14 cellular contexts compared by ENCODE assay signal in genomic region chr1:3885611-3886010, GRCh38. TPM values are rescaled to one million over a fixed set of nuclear protein-coding genes. Genes with fewer than 3 reads are reported as not detected.
DNase-seq lines count a peak whose midpoint lies in the region; ATAC-seq and TF ChIP-seq lines count a peak whose summit lies in the region.
"Had no signal": no experiment of that assay in that cellular context is flagged by ENCODE, and none has a peak within 500 bp of the region (broad histone marks: within the 10 kb centered on the region; RNA-seq: fewer than 3 reads in every experiment).

No MANE protein-coding gene starts in this region.

- no peak overlapping the region for H3K4me3 Mint-ChIP-seq in glutamatergic neuron (ENCODE audit: unreplicated experiment)
- no peak overlapping the region for H3K4me3 Mint-ChIP-seq in nephron progenitor cell
- H3K4me3 Mint-ChIP-seq: CD4-positive, CD25-positive, alpha-beta regulatory T cell; H9 had no signal

- no TSS peak for BruUV-seq in PC-3 (replicated peaks; lab: Mats Ljungman, UMichigan)

- no peaks in the 10 kb centered on the region for H3K9me3 ChIP-seq in aorta (ENCODE audit: control insufficient read depth, low read length)
- no peaks in the 10 kb centered on the region for H3K9me3 ChIP-seq in PC-3 (ENCODE audit: low read length)
- H3K9me3 ChIP-seq: BE2C, Caco-2 had no signal

- no peaks in the 10 kb centered on the region for H3K79me2 ChIP-seq in PC-3 (ENCODE audit: low read length)

- H3K4me1 ChIP-seq in aorta (ENCODE audit: control insufficient read depth in 1 of 2, insufficient read depth in 2 of 2, low read length in 2 of 2), result no peaks in the 10 kb centered on the region
- no peaks in the 10 kb centered on the region for H3K4me1 ChIP-seq in PC-3 (ENCODE audit: insufficient read depth, low read length)
- H3K4me1 ChIP-seq: BE2C, Caco-2 had no signal

- H3K4me1 Mint-ChIP-seq in glutamatergic neuron (ENCODE audit: low read depth, unreplicated experiment), result peaks cover 3% of the 10 kb centered on the region
- H3K4me1 Mint-ChIP-seq in nephron progenitor cell, result no peaks in the 10 kb centered on the region
- H3K4me1 Mint-ChIP-seq: H9 had no signal

- H3K36me3 ChIP-seq in aorta (ENCODE audit: control insufficient read depth in 1 of 2, insufficient read depth in 2 of 2, low read length in 1 of 2), result peaks cover 4 to 8% of the 10 kb centered on the region in 2 donors
- peaks cover 37% of the 10 kb centered on the region for H3K36me3 ChIP-seq in PC-3 (ENCODE audit: low read depth, low read length)
- H3K36me3 ChIP-seq: BE2C had no signal

- no peaks in the 10 kb centered on the region for H3K27me3 ChIP-seq in aorta (ENCODE audit: control insufficient read depth in 1 of 2, insufficient read depth in 2 of 2, low read length in 1 of 2)
- no peaks in the 10 kb centered on the region for H3K27me3 ChIP-seq in PC-3 (ENCODE audit: low read length)
- H3K27me3 ChIP-seq: BE2C had no signal

- peaks cover 4% of the 10 kb centered on the region for H3K36me3 Mint-ChIP-seq in glutamatergic neuron (ENCODE audit: unreplicated experiment)
- peaks cover 47% of the 10 kb centered on the region for H3K36me3 Mint-ChIP-seq in nephron progenitor cell (ENCODE audit: low read depth)

- no peak overlapping the region for H2AFZ ChIP-seq in PC-3 (ENCODE audit: low read length)

- TF ChIP-seq CTCF in RWPE1 (conservative IDR thresholded peaks at IDR 0.05; ENCODE audit: low read depth), result no peak
- no peak for TF ChIP-seq CTCF in glutamatergic neuron (IDR thresholded peaks at IDR 0.05; ENCODE audit: partially characterized antibody, unreplicated experiment)
- no peak for TF ChIP-seq CTCF in nephron progenitor cell (IDR thresholded peaks at IDR 0.05)
- no peak for TF ChIP-seq CTCF in PC-3 (conservative IDR thresholded peaks at IDR 0.05; ENCODE audit: low read depth, low read length)

- POLR2A ChIA-PET in RWPE1 (lab: Yijun Ruan, JAX; ENCODE audit: low non-redundant PET), result no interaction called here
- POLR2A ChIA-PET in PC-3 (lab: Charles Lee; ENCODE audit: unreplicated experiment), result no interaction called here

- WGBS in aorta, 2 donors, result 82 to 86% methylated on average over 7 of the region's 7 CpGs

- H3K9me3 Mint-ChIP-seq in glutamatergic neuron (ENCODE audit: unreplicated experiment) (no peaks in the 10 kb centered on the region), nephron progenitor cell (no peaks in the 10 kb centered on the region)
- H3K9me3 Mint-ChIP-seq: H9 had no signal

- DNase-seq in RWPE1 (ENCODE audit: low spot score) (no peak), glutamatergic neuron (no peak), nephron progenitor cell (no peak), aorta (peak; percentile 6 to 37), SIG-M5 (lab: John Stamatoyannopoulos, UW) (no peak), PC-3 (no peak), cortex of kidney (lab: John Stamatoyannopoulos, UW) (no peak)
- DNase-seq: ACHN; BE2C; C1 segment of cervical spinal cord; Caco-2; CD4-positive, CD25-positive, alpha-beta regulatory T cell; H9; IMR-90 had no signal

- H3K27ac Mint-ChIP-seq in glutamatergic neuron (ENCODE audit: unreplicated experiment) (peak overlapping the region; percentile 33), nephron progenitor cell (peak overlapping the region; percentile 36)
- H3K27ac Mint-ChIP-seq: CD4-positive, CD25-positive, alpha-beta regulatory T cell had no signal

- H3K27me3 Mint-ChIP-seq in glutamatergic neuron (ENCODE audit: unreplicated experiment), result peaks cover 4% of the 10 kb centered on the region
- no peaks in the 10 kb centered on the region for H3K27me3 Mint-ChIP-seq in nephron progenitor cell (ENCODE audit: low read depth, poor library complexity)
- H3K27me3 Mint-ChIP-seq: CD4-positive, CD25-positive, alpha-beta regulatory T cell had no signal

- H3K4me3 ChIP-seq in aorta (ENCODE audit: low read length in 2 of 2), result no peak overlapping the region
- H3K4me3 ChIP-seq in PC-3 (ENCODE audit: low read length), result no peak overlapping the region

- no peak overlapping the region for H3K4me2 ChIP-seq in PC-3 (ENCODE audit: low read length)

- CTCF ChIA-PET in RWPE1 (lab: Yijun Ruan, JAX) (no interaction called here), PC-3 (lab: Charles Lee) (no interaction called here)

- intact Hi-C loops in aorta (cut with DNase I), result no loop called here
- intact Hi-C loops in PC-3 (cut with micrococcal nuclease), result no loop called here

- H3K9me2 ChIP-seq in PC-3 (replicated peaks; ENCODE audit: low read length), result no peaks in the 10 kb centered on the region

- H3F3A ChIP-seq in PC-3 (ENCODE audit: low read length, unreplicated experiment), result no peaks in the 10 kb centered on the region

- H3K9ac ChIP-seq in PC-3 (ENCODE audit: low read length), result no peak overlapping the region

- H4K20me1 ChIP-seq in PC-3 (ENCODE audit: low read length), result no peaks in the 10 kb centered on the region

- ATAC-seq in aorta (ENCODE audit: low FRiP score), result no peak
- ATAC-seq in PC-3, result no peak; the same call in 1 of the 2 replicates

- peak overlapping the region; percentile 35 for H3K27ac ChIP-seq in RWPE1
- no peak overlapping the region for H3K27ac ChIP-seq in aorta (ENCODE audit: low read depth in 1 of 2, low read length in 2 of 2)
- H3K27ac ChIP-seq in PC-3 (ENCODE audit: low read length), result no peak overlapping the region

RNA-seq across cellular contexts. Expression of gene C1orf174, which starts 14.5 kb away (rescaled TPM):
- 16.9 TPM for total RNA-seq in glutamatergic neuron (ENCODE audit: unreplicated experiment)
- 10 to 100 TPM; 16.7 to 19.8 TPM for total RNA-seq in aorta
- polyA plus RNA-seq in aorta, result 10 to 100 TPM; 12.6 to 15.6 TPM
- total RNA-seq in PC-3 (2014; rRNA removed), result 64.2 and 70.9 TPM in 2 replicates

RNA-seq across cellular contexts. Expression of gene DFFB, which starts 28.3 kb away (rescaled TPM):
- total RNA-seq in glutamatergic neuron (ENCODE audit: unreplicated experiment), result 16.4 TPM
- total RNA-seq in aorta, result 10 to 100 TPM in 1 of 2 donors, 1 to 10 TPM in 1; 5.7 to 10.2 TPM
- polyA plus RNA-seq in aorta, result 1 to 10 TPM; 4.3 to 8.1 TPM
- total RNA-seq in PC-3 (2014; rRNA removed), result 17.1 and 19.6 TPM in 2 replicates

RNA-seq across cellular contexts. Expression of gene CEP104, which starts 28.6 kb away (rescaled TPM):
- total RNA-seq in glutamatergic neuron (ENCODE audit: unreplicated experiment), result 102 TPM
- 10 to 100 TPM; 47.8 to 53.6 TPM for total RNA-seq in aorta
- polyA plus RNA-seq in aorta, result 1 to 10 TPM; 8.1 to 8.5 TPM
- total RNA-seq in PC-3 (2014; rRNA removed), result 60.9 and 64.1 TPM in 2 replicates

Comparison
In these comparisons a context has a peak if more than half of its experiments do, and no peak if none do; other contexts are left out.
1. DNase-seq: peak in aorta (2 of 2); none in RWPE1 (single experiment), glutamatergic neuron (single experiment), nephron progenitor cell (single experiment), SIG-M5 (single experiment), PC-3 (single experiment) and cortex of kidney (single experiment).